Comparison of ENCODE assay signal across 8 cellular contexts in the genomic region with DNA sequence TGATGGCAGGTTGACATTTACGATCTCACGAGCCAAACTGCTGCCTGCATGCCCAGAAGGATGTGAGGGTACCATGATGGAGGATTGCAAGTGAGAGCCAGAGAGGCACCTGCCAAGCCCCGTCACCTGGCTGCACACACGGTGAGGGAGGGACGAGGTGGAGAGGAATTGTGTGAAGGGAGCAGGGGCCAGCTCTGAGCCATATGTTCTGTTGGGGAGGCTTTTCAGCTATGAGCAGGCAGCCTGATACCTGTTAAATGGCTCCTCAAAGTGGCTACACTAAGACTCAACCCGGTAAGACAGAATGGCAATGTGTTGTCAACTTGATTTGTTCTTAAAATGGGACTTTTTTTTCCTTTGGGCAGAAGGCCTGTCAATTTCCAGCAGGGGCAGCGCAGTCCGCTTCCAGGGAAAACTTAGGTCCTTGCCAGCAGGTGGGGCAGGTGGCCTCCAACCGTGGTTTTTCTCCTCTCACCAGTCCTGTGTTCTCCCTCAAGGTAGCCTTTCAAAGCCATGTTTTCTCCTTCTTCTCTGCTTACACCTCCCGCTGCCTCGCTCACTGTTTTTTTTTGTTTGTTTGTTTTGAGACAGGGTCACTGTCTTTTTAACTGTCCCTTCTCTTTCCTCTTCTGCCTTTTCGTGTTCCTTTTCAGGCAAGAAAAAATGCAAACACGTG. TPM values are rescaled to one million over a fixed set of nuclear protein-coding genes. Genes with fewer than 3 reads are reported as not detected.
DNase-seq lines count a peak whose midpoint lies in the region; ATAC-seq and TF ChIP-seq lines count a peak whose summit lies in the region.

No MANE protein-coding gene starts in this region.

- H3K27ac ChIP-seq in lung (ENCODE audit: low read depth in 1 of 2, low read length in 1 of 2) = peak overlapping the region in 1 of 2 donors; percentile 74

- peaks cover 6% of the 10 kb centered on the region for H3K9me3 Mint-ChIP-seq in WTC11

- H3K4me1 ChIP-seq in lung (ENCODE audit: control insufficient read depth in 2 of 2, insufficient read depth in 2 of 2, low read length in 2 of 2) = peaks cover 0 to 6% of the 10 kb centered on the region in 2 donors

- DNase-seq in COLO668 (lab: John Stamatoyannopoulos, UW; ENCODE audit: unreplicated experiment) = peak; percentile 75
- DNase-seq in NAMALWA (ENCODE audit: low spot score) = peak; percentile 17
- DNase-seq in WTC11 (ENCODE audit: low spot score) = peak; percentile 66
- DNase-seq in lung (ENCODE audit: low spot score) = peak; percentile 51
- DNase-seq in mesenteric fat pad (ENCODE audit: low spot score) = no peak
- DNase-seq in pons (ENCODE audit: low spot score) = no peak

- CTCF ChIA-PET in WTC11 (lab: Charles Lee) = no interaction called here

- H3K36me3 Mint-ChIP-seq in WTC11 = no peaks in the 10 kb centered on the region

- H3K4me3 Mint-ChIP-seq in WTC11 = no peak overlapping the region

- H3K27me3 ChIP-seq in lung (ENCODE audit: control insufficient read depth, insufficient read depth) = no peaks in the 10 kb centered on the region

- POLR2A ChIA-PET in WTC11 (lab: Charles Lee) = no interaction called here

- ATAC-seq in WTC11 (peak; percentile 90), lung (ENCODE audit: insufficient read depth, low FRiP score) (no peak), GM21515 (IDR thresholded peaks at IDR 0.05; ENCODE audit: unreplicated experiment) (no peak), GM18907 (IDR thresholded peaks at IDR 0.05; ENCODE audit: unreplicated experiment) (no peak)

- peaks cover 0 to 6% of the 10 kb centered on the region in 2 donors for H3K36me3 ChIP-seq in lung (ENCODE audit: control insufficient read depth in 2 of 2, insufficient read depth in 2 of 2, low read length in 2 of 2)

- WGBS in lung, 2 donors = 66 to 73% methylated on average over 13 of the region's 13 CpGs

- no peak overlapping the region for H3K4me3 ChIP-seq in lung

- no peaks in the 10 kb centered on the region for H3K9me3 ChIP-seq in lung (ENCODE audit: control insufficient read depth in 2 of 2, insufficient read depth in 1 of 2, low read length in 1 of 2)

- 0 out of 2 replicates have a peak, but pooled peaks have one; percentile 22 for TF ChIP-seq CTCF in WTC11 (IDR thresholded peaks at IDR 0.05)
- TF ChIP-seq CTCF in lung (IDR thresholded peaks at IDR 0.05; ENCODE audit: control extremely low read depth, extremely low read depth) = peak; percentile 2

- peaks cover 7% of the 10 kb centered on the region; the same call in 1 of the 2 replicates for H3K27me3 Mint-ChIP-seq in WTC11 (ENCODE audit: low read depth)

- H3K27ac Mint-ChIP-seq in WTC11 = no peak overlapping the region

- peaks cover 3% of the 10 kb centered on the region; the same call in 1 of the 2 replicates for H3K4me1 Mint-ChIP-seq in WTC11

TF ChIP-seq in WTC11, 78 proteins besides CTCF, POLR2A, EP300 and RAD21:
- TF ChIP-seq NR3C1 (CRISPR knock-in tag; conservative IDR thresholded peaks at IDR 0.05; ENCODE audit: low read depth) = no peak
- 0 out of 2 replicates have a peak, but pooled peaks have one; percentile 20 for TF ChIP-seq ETV6 (CRISPR knock-in tag; IDR thresholded peaks at IDR 0.05)
- TF ChIP-seq ZNF423 (CRISPR knock-in tag; IDR thresholded peaks at IDR 0.05) = no peak
- no peak for TF ChIP-seq SOX15 (CRISPR knock-in tag; IDR thresholded peaks at IDR 0.05)
- TF ChIP-seq ZNF416 (CRISPR knock-in tag; IDR thresholded peaks at IDR 0.05) = no peak
- no peak for TF ChIP-seq OVOL2 (CRISPR knock-in tag; IDR thresholded peaks at IDR 0.05; ENCODE audit: borderline replicate concordance)
- TF ChIP-seq ZNF121 (CRISPR knock-in tag; IDR thresholded peaks at IDR 0.05) = 0 out of 2 replicates have a peak, but pooled peaks have one; percentile 10
- TF ChIP-seq, protein P1, sequence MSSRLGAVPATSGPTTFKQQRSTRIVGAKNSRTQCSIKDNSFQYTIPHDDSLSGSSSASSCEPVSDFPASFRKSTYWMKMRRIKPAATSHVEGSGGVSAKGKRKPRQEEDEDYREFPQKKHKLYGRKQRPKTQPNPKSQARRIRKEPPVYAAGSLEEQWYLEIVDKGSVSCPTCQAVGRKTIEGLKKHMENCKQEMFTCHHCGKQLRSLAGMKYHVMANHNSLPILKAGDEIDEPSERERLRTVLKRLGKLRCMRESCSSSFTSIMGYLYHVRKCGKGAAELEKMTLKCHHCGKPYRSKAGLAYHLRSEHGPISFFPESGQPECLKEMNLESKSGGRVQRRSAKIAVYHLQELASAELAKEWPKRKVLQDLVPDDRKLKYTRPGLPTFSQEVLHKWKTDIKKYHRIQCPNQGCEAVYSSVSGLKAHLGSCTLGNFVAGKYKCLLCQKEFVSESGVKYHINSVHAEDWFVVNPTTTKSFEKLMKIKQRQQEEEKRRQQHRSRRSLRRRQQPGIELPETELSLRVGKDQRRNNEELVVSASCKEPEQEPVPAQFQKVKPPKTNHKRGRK (CRISPR knock-in tag; IDR thresholded peaks at IDR 0.05; ENCODE audit: borderline replicate concordance) = no peak
- TF ChIP-seq, protein P2, sequence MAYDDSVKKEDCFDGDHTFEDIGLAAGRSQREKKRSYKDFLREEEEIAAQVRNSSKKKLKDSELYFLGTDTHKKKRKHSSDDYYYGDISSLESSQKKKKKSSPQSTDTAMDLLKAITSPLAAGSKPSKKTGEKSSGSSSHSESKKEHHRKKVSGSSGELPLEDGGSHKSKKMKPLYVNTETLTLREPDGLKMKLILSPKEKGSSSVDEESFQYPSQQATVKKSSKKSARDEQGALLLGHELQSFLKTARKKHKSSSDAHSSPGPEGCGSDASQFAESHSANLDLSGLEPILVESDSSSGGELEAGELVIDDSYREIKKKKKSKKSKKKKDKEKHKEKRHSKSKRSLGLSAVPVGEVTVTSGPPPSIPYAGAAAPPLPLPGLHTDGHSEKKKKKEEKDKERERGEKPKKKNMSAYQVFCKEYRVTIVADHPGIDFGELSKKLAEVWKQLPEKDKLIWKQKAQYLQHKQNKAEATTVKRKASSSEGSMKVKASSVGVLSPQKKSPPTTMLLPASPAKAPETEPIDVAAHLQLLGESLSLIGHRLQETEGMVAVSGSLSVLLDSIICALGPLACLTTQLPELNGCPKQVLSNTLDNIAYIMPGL (CRISPR knock-in tag; IDR thresholded peaks at IDR 0.05) = no peak
- TF ChIP-seq JAZF1 (CRISPR knock-in tag; IDR thresholded peaks at IDR 0.05) = no peak

RNA-seq across cellular contexts. Expression of a gene that starts 57.7 kb away (rescaled TPM):
- total RNA-seq in WTC11 (2021) (16.8 to 18.2 TPM (median 17.8 TPM) in 3 replicates), lung (10 to 100 TPM; 19.0 to 27.6 TPM), mesenteric fat pad (17.6 TPM)
- polyA plus RNA-seq in lung = 10 to 100 TPM in 1 of 2 donors, 1 to 10 TPM in 1; 5.9 to 11.7 TPM

Comparison
In these comparisons a context has a peak if more than half of its experiments do, and no peak if none do; other contexts are left out.
1. DNase-seq: peak in COLO668 (single experiment), NAMALWA (single experiment), WTC11 (single experiment) and lung (single experiment); none in mesenteric fat pad (single experiment) and pons (single experiment).